Comparison of ENCODE assay signal across 11 cellular contexts in the genomic region with DNA sequence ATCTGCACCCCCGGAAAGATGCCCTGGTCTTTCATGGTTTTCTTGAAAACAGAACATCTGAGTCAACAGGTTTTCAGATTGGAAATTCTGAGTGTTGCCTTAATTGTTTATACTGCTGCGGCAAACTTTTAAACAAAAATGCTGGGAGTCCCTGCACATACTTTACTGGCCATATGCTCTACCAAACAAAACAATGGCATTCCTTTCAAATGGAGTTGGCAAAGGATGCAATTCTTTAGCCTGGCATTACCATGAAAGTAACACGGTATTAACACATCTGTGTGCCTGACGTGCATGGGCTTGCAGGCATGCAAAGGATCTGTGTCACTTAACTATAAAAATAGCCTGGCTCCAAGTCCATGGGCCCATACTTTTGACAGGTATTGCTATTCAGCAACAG. TPM values are rescaled to one million over a fixed set of nuclear protein-coding genes. Genes with fewer than 3 reads are reported as not detected.
DNase-seq lines count a peak whose midpoint lies in the region; ATAC-seq and TF ChIP-seq lines count a peak whose summit lies in the region.
"Had no signal": no experiment of that assay in that cellular context is flagged by ENCODE, and none has a peak within 500 bp of the region (broad histone marks: within the 10 kb centered on the region; RNA-seq: fewer than 3 reads in every experiment).

No MANE protein-coding gene starts in this region.

- H3K27ac ChIP-seq in SJSA1 (peak overlapping the region; percentile 92), ovary (peak overlapping the region in 1 of 2 donors; percentile 81)

- no peak for TF ChIP-seq POLR2A in ovary (IDR thresholded peaks at IDR 0.05)

- DNase-seq in EH (ENCODE audit: low read depth) (peak; percentile 82), SJSA1 (ENCODE audit: low read depth in 1 of 2, low spot score in 2 of 2) (peak; percentile 74 to 92), fibroblast of peridontal ligament (ENCODE audit: extremely low read depth) (peak; percentile 91), ovary (no peak), COLO668 (lab: John Stamatoyannopoulos, UW; ENCODE audit: unreplicated experiment) (no peak), SKM-1 treated with dmso at 0.1 percent for 144 hours (lab: John Stamatoyannopoulos, UW; ENCODE audit: unreplicated experiment) (no peak), HT-29 (ENCODE audit: low spot score) (no peak)
- DNase-seq: CD8-positive, alpha-beta memory T cell; MM.1S had no signal

- 7 to 23% (median 11%) methylated on average over 4 of the region's 4 CpGs for WGBS in ovary, 3 donors

- TF ChIP-seq EP300 in ovary (IDR thresholded peaks at IDR 0.05): no peak

- intact Hi-C loops in ovary (cut with DNase I): no loop called here

- H3K27me3 ChIP-seq in SJSA1 (replicated peaks): no peaks in the 10 kb centered on the region
- H3K27me3 ChIP-seq in ovary: no peaks in the 10 kb centered on the region

- no peak for TF ChIP-seq CTCF in ovary (IDR thresholded peaks at IDR 0.05)

- H3K4me3 ChIP-seq in SJSA1: peak overlapping the region; percentile 58
- peak overlapping the region; percentile 39 for H3K4me3 ChIP-seq in ovary

- H3K36me3 ChIP-seq in SJSA1 (peaks cover 48% of the 10 kb centered on the region), ovary (no peaks in the 10 kb centered on the region)

- H3K9me3 ChIP-seq in SJSA1 (replicated peaks) (no peaks in the 10 kb centered on the region), ovary (no peaks in the 10 kb centered on the region)

- H3K4me1 ChIP-seq in SJSA1 (replicated peaks) (peaks cover 59% of the 10 kb centered on the region), ovary (ENCODE audit: insufficient read depth) (peaks cover 5% of the 10 kb centered on the region)

- ATAC-seq in HG03045 (IDR thresholded peaks at IDR 0.05; ENCODE audit: unreplicated experiment): no peak

RNA-seq across cellular contexts. Expression of a gene that starts 4.2 kb away (rescaled TPM):
- 14.3 and 20.2 TPM in 2 replicates for total RNA-seq in SJSA1 (2014; rRNA removed; shearing (Covaris generic))
- 10 to 100 TPM in 2 of 7 donors, 1 to 10 TPM in 5; 2.1 to 18.0 (median 7.3) TPM for total RNA-seq in ovary
- 1 to 10 TPM; 3.4 to 5.8 TPM for polyA plus RNA-seq in ovary
- not detected in 2 replicates for total RNA-seq in HT-29 (2014; rRNA removed; shearing (Covaris generic))
- total RNA-seq: CD8-positive, alpha-beta memory T cell; endodermal cell had no signal
- polyA plus RNA-seq: CD8-positive, alpha-beta memory T cell had no signal

Comparison
In these comparisons a context has a peak if more than half of its experiments do, and no peak if none do; other contexts are left out.
1. DNase-seq: peak in EH (single experiment), SJSA1 (2 of 2) and fibroblast of peridontal ligament (single experiment); none in ovary (0 of 5), COLO668 (single experiment), SKM-1 treated with dmso at 0.1 percent for 144 hours (single experiment) and HT-29 (single experiment).